Comparison of ENCODE assay signal across 15 cellular contexts in the genomic region with DNA sequence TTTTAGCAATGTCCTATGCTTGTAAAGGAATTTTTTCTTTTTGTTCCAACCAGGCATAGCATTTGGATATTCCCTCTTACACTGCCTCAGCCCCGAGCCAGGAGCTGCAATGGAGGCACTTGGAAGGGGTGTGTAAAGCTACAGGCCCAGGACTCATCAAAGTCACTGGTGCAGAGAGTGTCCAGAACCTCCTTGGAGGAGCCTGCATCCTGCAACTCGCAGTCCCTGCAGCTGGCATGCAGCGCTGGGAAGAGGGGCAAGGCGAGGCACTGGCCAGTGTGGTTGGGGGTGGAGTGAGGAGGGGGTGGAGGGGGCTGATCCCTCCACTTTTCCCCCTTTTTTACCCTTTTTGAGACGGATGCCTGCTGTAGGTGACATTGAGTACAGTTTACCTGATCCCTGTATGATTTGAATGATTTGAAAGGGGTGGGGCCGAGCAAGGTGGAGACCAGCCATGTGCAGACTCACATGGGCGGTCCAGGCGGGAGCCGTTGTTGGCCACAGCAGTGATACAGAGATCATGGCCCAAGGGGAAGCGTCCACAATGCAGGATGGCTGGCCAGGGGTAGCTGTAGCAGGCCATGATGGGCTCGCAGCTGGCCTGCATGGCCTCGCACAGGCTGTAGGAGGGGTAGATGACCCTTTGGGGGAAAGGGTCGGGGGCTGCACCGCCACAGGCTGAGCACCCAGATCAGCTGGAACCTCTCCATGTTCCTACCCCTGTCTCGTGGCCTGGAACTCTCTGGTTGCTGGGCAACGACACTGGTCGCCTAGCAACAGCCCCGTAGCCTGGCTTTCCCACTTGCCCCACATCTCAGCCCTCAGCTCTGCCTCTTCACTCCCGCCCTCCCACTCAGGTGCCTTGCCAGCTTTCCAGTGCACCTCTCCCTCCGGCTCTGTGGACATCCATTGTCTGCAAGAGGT. TPM values are rescaled to one million over a fixed set of nuclear protein-coding genes. Genes with fewer than 3 reads are reported as not detected.
DNase-seq lines count a peak whose midpoint lies in the region; ATAC-seq and TF ChIP-seq lines count a peak whose summit lies in the region.
"Had no signal": no experiment of that assay in that cellular context is flagged by ENCODE, and none has a peak within 500 bp of the region (broad histone marks: within the 10 kb centered on the region; RNA-seq: fewer than 3 reads in every experiment).

No MANE protein-coding gene starts in this region.

- intact Hi-C loops in thyroid gland (cut with DNase I) (no loop called here), stomach (cut with DNase I; ENCODE audit: low total_unique reads) (no loop called here)

- ATAC-seq in HG03095 (IDR thresholded peaks at IDR 0.05; ENCODE audit: unreplicated experiment) (no peak), HG03520 (IDR thresholded peaks at IDR 0.05; ENCODE audit: unreplicated experiment) (no peak)
- ATAC-seq: naive thymus-derived CD8-positive, alpha-beta T cell had no signal

- H3K27ac ChIP-seq in thyroid gland (no peak overlapping the region), stomach (peak overlapping the region in 1 of 5 donors; percentile 4)
- H3K27ac ChIP-seq: suprapubic skin had no signal

- no peaks in the 10 kb centered on the region for H3K27me3 ChIP-seq in mucosa of stomach (ENCODE audit: control insufficient read depth, insufficient read depth, low read length)
- H3K27me3 ChIP-seq in thyroid gland = no peaks in the 10 kb centered on the region
- H3K27me3 ChIP-seq in stomach = no peaks in the 10 kb centered on the region
- H3K27me3 ChIP-seq: suprapubic skin had no signal

- TF ChIP-seq POLR2A in thyroid gland (IDR thresholded peaks at IDR 0.05) (no peak), stomach (IDR thresholded peaks at IDR 0.05) (no peak)

- H3K9me3 ChIP-seq in mucosa of stomach (ENCODE audit: control insufficient read depth, low read length) (no peaks in the 10 kb centered on the region), thyroid gland (no peaks in the 10 kb centered on the region), stomach (no peaks in the 10 kb centered on the region)
- H3K9me3 ChIP-seq: suprapubic skin had no signal

- peaks cover 6% of the 10 kb centered on the region for H3K4me1 ChIP-seq in mucosa of stomach (ENCODE audit: control insufficient read depth, insufficient read depth, low read length)
- no peaks in the 10 kb centered on the region for H3K4me1 ChIP-seq in thyroid gland
- H3K4me1 ChIP-seq in stomach = peaks cover 0 to 51% (median 27%) of the 10 kb centered on the region in 4 donors
- H3K4me1 ChIP-seq: suprapubic skin had no signal

- no peak for TF ChIP-seq EP300 in stomach (IDR thresholded peaks at IDR 0.05)

- H3K36me3 ChIP-seq in mucosa of stomach (ENCODE audit: control insufficient read depth, insufficient read depth, low read length) (no peaks in the 10 kb centered on the region), thyroid gland (peaks cover 0 to 4% of the 10 kb centered on the region in 2 donors), stomach (peaks cover 0 to 57% (median 39%) of the 10 kb centered on the region in 4 donors)

- in situ Hi-C loops in G401 (cut with HindIII; ENCODE audit: low sequenced_read_pairs) = no loop called here

- WGBS in thyroid gland, 2 donors = 73 to 74% methylated on average over 20 of the region's 20 CpGs
- 41 to 63% (median 58%) methylated on average over 13 to 20 of the region's 20 CpGs for WGBS in stomach, 5 donors

- H3K9ac ChIP-seq in mucosa of stomach (ENCODE audit: low read length) = peak overlapping the region; percentile 25

- no peak overlapping the region for H3K4me3 ChIP-seq in mucosa of stomach (ENCODE audit: low read length)
- no peak overlapping the region for H3K4me3 ChIP-seq in thyroid gland (replicated peaks in 1 of 3)
- H3K4me3 ChIP-seq in stomach = no peak overlapping the region
- H3K4me3 ChIP-seq: suprapubic skin had no signal

- DNase-seq in G401 (ENCODE audit: low spot score) = peak; percentile 57
- DNase-seq in NCI-H2029 treated with DMSO at 0.1 percent for 48 hours (lab: John Stamatoyannopoulos, UW) = peak; percentile 43
- DNase-seq in anterior cingulate cortex (lab: John Stamatoyannopoulos, UW) = peak in 35 of 58 donors; percentile 11 to 75 (median 43)
- no peak for DNase-seq in thyroid gland
- no peak for DNase-seq in stomach
- DNase-seq: activated T-cell treated with anti-CD3 and anti-CD28 coated beads, Interleukin-2, amount 50 U/mL, for 48 hours; CD4-positive, alpha-beta T cell; effector memory CD4-positive, alpha-beta T cell; foreskin melanocyte; IMR-90; naive thymus-derived CD8-positive, alpha-beta T cell had no signal

- TF ChIP-seq CTCF in thyroid gland (IDR thresholded peaks at IDR 0.05) (no peak), stomach (IDR thresholded peaks at IDR 0.05) (no peak)

RNA-seq across cellular contexts. Expression of a gene that starts 7.9 kb away (rescaled TPM):
- 0.03 TPM in 1 of 2 replicates, not detected in the other for total RNA-seq in G401 (2014; rRNA removed; shearing (Covaris generic))
- total RNA-seq in thyroid gland = 100 to 1,000 TPM in 1 of 4 donors, 10 to 100 TPM in 3; 73.5 to 117 (median 95.0) TPM
- 100 to 1,000 TPM in 3 of 5 donors, 10 to 100 TPM in 2; 34.0 to 383 (median 158) TPM for total RNA-seq in stomach
- 10 to 100 TPM; 19.1 to 49.2 (median 21.2) TPM for polyA plus RNA-seq in stomach

RNA-seq across cellular contexts. Expression of a gene that starts 9.2 kb away (rescaled TPM):
- 154 and 164 TPM in 2 replicates for total RNA-seq in G401 (2014; rRNA removed; shearing (Covaris generic))
- total RNA-seq in thyroid gland (100 to 1,000 TPM; 125 to 169 (median 149) TPM), stomach (100 to 1,000 TPM in 4 of 5 donors, 10 to 100 TPM in 1; 51.6 to 184 (median 151) TPM)
- polyA plus RNA-seq in stomach = 100 to 1,000 TPM in 1 of 3 donors, 10 to 100 TPM in 2; 59.4 to 133 (median 65.3) TPM

RNA-seq across cellular contexts. Expression of a gene that starts 20.4 kb away (rescaled TPM):
- total RNA-seq in G401 (2014; rRNA removed; shearing (Covaris generic)) = 49.6 and 62.8 TPM in 2 replicates
- 10 to 100 TPM; 43.1 to 91.4 (median 60.0) TPM for total RNA-seq in thyroid gland
- total RNA-seq in stomach = 10 to 100 TPM in 4 of 5 donors, 1 to 10 TPM in 1; 2.3 to 74.1 (median 47.1) TPM
- polyA plus RNA-seq in stomach = 10 to 100 TPM; 34.9 to 41.4 (median 35.0) TPM

RNA-seq across cellular contexts. Expression of a gene that starts 23.9 kb away (rescaled TPM):
- total RNA-seq in G401 (2014; rRNA removed; shearing (Covaris generic)) = 90.8 and 109 TPM in 2 replicates
- total RNA-seq in thyroid gland (100 to 1,000 TPM; 120 to 305 (median 146) TPM), stomach (10 to 100 TPM; 41.3 to 74.8 (median 44.9) TPM)
- polyA plus RNA-seq in stomach = 100 to 1,000 TPM in 1 of 3 donors, 10 to 100 TPM in 2; 93.3 to 105 (median 94.2) TPM

RNA-seq across cellular contexts. Expression of a gene that starts 31.2 kb away (rescaled TPM):
- total RNA-seq in G401 (2014; rRNA removed; shearing (Covaris generic)) = 248 and 315 TPM in 2 replicates
- 100 to 1,000 TPM in 3 of 4 donors, 10 to 100 TPM in 1; 92.9 to 159 (median 109) TPM for total RNA-seq in thyroid gland
- total RNA-seq in stomach = 100 to 1,000 TPM in 3 of 5 donors, 10 to 100 TPM in 2; 50.4 to 159 (median 107) TPM
- 100 to 1,000 TPM in 2 of 3 donors, 10 to 100 TPM in 1; 90.9 to 156 (median 107) TPM for polyA plus RNA-seq in stomach

Comparison
In these comparisons a context has a peak if more than half of its experiments do, and no peak if none do; other contexts are left out.
1. DNase-seq: peak in G401 (single experiment), NCI-H2029 treated with DMSO at 0.1 percent for 48 hours (single experiment) and anterior cingulate cortex (35 of 58); none in thyroid gland (0 of 2) and stomach (single experiment).
2. RNA of a gene that starts 7.9 kb away (total RNA-seq): 34.0 to 383 TPM in stomach and 73.5 to 117 TPM in thyroid gland; 0.03 TPM in G401; every median in the first group is over 10 times any median in the second.